In the genomic region with DNA sequence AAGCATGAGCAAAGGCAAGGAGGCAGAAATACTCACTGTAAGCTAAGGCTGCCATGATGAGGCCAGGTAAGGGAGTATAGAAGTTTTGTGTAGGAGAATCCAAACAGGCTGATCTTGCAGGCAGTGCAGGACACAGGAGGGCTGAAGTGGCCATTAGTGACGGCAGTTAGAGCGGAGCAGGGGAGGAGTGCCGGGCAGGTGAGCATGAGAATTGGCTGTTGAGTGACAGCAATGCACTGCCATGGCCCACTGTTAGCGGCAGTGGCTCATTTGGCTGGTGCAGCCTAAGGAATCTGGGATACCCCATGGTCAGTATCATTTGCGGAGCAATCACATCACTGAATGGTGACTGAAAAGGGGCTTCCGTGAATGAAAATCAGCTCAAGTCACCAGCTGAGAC, we compare ENCODE assay signal across 2 cellular contexts.
TF ChIP-seq lines count a peak whose summit lies in the region.

No MANE protein-coding gene starts in this region.

TF ChIP-seq in HCT116, 20 proteins besides CTCF, POLR2A, EP300 and RAD21:
- TF ChIP-seq ZNF274 (IDR thresholded peaks at IDR 0.05; ENCODE audit: low read depth, low read length) = no peak
- TF ChIP-seq, protein P1, sequence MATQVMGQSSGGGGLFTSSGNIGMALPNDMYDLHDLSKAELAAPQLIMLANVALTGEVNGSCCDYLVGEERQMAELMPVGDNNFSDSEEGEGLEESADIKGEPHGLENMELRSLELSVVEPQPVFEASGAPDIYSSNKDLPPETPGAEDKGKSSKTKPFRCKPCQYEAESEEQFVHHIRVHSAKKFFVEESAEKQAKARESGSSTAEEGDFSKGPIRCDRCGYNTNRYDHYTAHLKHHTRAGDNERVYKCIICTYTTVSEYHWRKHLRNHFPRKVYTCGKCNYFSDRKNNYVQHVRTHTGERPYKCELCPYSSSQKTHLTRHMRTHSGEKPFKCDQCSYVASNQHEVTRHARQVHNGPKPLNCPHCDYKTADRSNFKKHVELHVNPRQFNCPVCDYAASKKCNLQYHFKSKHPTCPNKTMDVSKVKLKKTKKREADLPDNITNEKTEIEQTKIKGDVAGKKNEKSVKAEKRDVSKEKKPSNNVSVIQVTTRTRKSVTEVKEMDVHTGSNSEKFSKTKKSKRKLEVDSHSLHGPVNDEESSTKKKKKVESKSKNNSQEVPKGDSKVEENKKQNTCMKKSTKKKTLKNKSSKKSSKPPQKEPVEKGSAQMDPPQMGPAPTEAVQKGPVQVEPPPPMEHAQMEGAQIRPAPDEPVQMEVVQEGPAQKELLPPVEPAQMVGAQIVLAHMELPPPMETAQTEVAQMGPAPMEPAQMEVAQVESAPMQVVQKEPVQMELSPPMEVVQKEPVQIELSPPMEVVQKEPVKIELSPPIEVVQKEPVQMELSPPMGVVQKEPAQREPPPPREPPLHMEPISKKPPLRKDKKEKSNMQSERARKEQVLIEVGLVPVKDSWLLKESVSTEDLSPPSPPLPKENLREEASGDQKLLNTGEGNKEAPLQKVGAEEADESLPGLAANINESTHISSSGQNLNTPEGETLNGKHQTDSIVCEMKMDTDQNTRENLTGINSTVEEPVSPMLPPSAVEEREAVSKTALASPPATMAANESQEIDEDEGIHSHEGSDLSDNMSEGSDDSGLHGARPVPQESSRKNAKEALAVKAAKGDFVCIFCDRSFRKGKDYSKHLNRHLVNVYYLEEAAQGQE (IDR thresholded peaks at IDR 0.05; ENCODE audit: low read depth) = no peak
- no peak for TF ChIP-seq EZH2 (IDR thresholded peaks at IDR 0.05)
- TF ChIP-seq SRF (IDR thresholded peaks at IDR 0.05; ENCODE audit: low read depth) = no peak
- TF ChIP-seq, protein P2, sequence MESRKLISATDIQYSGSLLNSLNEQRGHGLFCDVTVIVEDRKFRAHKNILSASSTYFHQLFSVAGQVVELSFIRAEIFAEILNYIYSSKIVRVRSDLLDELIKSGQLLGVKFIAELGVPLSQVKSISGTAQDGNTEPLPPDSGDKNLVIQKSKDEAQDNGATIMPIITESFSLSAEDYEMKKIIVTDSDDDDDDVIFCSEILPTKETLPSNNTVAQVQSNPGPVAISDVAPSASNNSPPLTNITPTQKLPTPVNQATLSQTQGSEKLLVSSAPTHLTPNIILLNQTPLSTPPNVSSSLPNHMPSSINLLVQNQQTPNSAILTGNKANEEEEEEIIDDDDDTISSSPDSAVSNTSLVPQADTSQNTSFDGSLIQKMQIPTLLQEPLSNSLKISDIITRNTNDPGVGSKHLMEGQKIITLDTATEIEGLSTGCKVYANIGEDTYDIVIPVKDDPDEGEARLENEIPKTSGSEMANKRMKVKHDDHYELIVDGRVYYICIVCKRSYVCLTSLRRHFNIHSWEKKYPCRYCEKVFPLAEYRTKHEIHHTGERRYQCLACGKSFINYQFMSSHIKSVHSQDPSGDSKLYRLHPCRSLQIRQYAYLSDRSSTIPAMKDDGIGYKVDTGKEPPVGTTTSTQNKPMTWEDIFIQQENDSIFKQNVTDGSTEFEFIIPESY (IDR thresholded peaks at IDR 0.05; ENCODE audit: extremely low read depth, insufficient replicate concordance, low read length) = no peak
- TF ChIP-seq, protein P3, sequence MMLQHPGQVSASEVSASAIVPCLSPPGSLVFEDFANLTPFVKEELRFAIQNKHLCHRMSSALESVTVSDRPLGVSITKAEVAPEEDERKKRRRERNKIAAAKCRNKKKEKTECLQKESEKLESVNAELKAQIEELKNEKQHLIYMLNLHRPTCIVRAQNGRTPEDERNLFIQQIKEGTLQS (IDR thresholded peaks at IDR 0.05) = no peak
- TF ChIP-seq EGR1 (IDR thresholded peaks at IDR 0.05; ENCODE audit: low read depth) = no peak
- no peak for TF ChIP-seq JUND (IDR thresholded peaks at IDR 0.05)
- no peak for TF ChIP-seq CBX3 (IDR thresholded peaks at IDR 0.05; ENCODE audit: low read depth)
- TF ChIP-seq FOSL1 (IDR thresholded peaks at IDR 0.05; ENCODE audit: low read depth) = no peak
- no peak for TF ChIP-seq YY1 (IDR thresholded peaks at IDR 0.05; ENCODE audit: extremely low read depth, insufficient replicate concordance, low read depth, low read length)
- TF ChIP-seq ELF1 (IDR thresholded peaks at IDR 0.05; ENCODE audit: borderline replicate concordance, low read depth) = no peak
- no peak for TF ChIP-seq TCF7L2 (IDR thresholded peaks at IDR 0.05; ENCODE audit: borderline replicate concordance, extremely low read depth, insufficient read depth, insufficient read length)

TF ChIP-seq in IMR-90, 13 proteins besides CTCF, POLR2A, EP300 and RAD21:
- no peak for TF ChIP-seq RFX5 (IDR thresholded peaks at IDR 0.05; ENCODE audit: low read depth, low read length)
- no peak for TF ChIP-seq MAZ (IDR thresholded peaks at IDR 0.05; ENCODE audit: borderline replicate concordance, low read depth, low read length)
- no peak for TF ChIP-seq MXI1 (IDR thresholded peaks at IDR 0.05; ENCODE audit: borderline replicate concordance, low read depth, low read length)
- TF ChIP-seq, protein P4, sequence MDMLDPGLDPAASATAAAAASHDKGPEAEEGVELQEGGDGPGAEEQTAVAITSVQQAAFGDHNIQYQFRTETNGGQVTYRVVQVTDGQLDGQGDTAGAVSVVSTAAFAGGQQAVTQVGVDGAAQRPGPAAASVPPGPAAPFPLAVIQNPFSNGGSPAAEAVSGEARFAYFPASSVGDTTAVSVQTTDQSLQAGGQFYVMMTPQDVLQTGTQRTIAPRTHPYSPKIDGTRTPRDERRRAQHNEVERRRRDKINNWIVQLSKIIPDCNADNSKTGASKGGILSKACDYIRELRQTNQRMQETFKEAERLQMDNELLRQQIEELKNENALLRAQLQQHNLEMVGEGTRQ (IDR thresholded peaks at IDR 0.05; ENCODE audit: low read depth, low read length) = no peak
- TF ChIP-seq NFE2L2 (IDR thresholded peaks at IDR 0.05; ENCODE audit: low read depth, low read length) = no peak
- no peak for TF ChIP-seq CHD1 (IDR thresholded peaks at IDR 0.05; ENCODE audit: low read depth, low read length)
- TF ChIP-seq MAFK (IDR thresholded peaks at IDR 0.05; ENCODE audit: low read depth, low read length) = no peak
- TF ChIP-seq RCOR1 (IDR thresholded peaks at IDR 0.05; ENCODE audit: insufficient replicate concordance, low read length) = no peak
